In the genomic region with DNA sequence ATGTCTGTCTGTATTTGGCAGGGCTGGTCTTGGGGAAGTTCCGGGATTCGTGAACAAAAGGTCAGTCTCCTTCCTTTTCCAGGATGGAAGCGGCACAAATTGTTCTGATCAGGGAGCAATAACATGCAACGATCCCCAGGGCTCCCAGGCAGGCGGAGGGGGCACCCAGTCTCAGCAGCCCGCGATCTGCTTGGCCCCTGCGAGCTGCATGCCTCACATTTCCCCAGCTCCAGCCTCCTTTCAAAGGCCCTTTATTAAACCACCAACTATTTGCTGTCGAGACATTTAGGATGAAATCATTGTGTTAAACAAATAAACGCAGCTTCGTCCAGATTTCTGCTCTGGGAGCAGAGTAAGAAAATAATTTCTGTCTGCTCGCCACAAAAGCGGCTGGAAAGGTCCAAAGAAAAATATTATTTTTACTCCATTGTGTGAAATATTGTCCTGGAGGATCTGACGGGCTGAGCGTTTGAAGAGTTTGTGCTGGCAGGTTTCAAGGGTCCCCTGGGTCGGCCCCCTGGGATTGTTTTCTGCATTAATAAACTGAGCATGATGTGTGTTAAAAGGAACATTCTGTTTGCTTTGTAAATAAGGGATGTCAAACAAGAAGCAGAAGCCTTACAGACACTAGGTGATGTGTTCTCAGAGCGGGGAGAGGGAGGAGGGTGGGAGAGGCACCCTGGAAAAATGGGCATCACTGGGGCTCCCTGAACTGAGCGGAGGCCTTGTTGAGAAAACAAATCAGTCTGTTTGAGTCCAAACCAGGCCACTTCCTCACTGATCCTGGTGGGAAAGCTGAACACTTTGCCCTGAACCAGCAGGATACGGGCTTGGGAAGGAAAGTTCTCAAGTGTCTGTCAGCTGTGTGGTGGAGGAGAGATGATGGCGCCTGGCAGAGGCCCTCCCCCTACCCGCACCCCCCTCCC, we compare ENCODE assay signal across 12 cellular contexts.
DNase-seq lines count a peak whose midpoint lies in the region; ATAC-seq and TF ChIP-seq lines count a peak whose summit lies in the region.
"Had no signal": no experiment of that assay in that cellular context is flagged by ENCODE, and none has a peak within 500 bp of the region (broad histone marks: within the 10 kb centered on the region; RNA-seq: fewer than 3 reads in every experiment).

No MANE protein-coding gene starts in this region.

- no peak for TF ChIP-seq POLR2A in uterus (IDR thresholded peaks at IDR 0.05)

- peak; percentile 50 for DNase-seq in AG04450 (ENCODE audit: low read depth, low spot score)
- DNase-seq in M059J (ENCODE audit: low read depth): peak; percentile 28
- no peak for DNase-seq in ascending aorta (ENCODE audit: low spot score in 2 of 2)
- peak; percentile 4 for DNase-seq in medulla oblongata (ENCODE audit: extremely low spot score)
- no peak for DNase-seq in coronary artery (ENCODE audit: low spot score)
- DNase-seq in uterus: no peak
- DNase-seq: CD4-positive, CD25-positive, alpha-beta regulatory T cell; heart left ventricle; NCI-H2107; stimulated activated naive CD8-positive, alpha-beta T cell treated with anti-CD3 and anti-CD28 coated beads, Interleukin-15, Interleukin-2, amounts not matched to agents 100 U/mL and 50 U/mL, for 24 hours had no signal

- peak overlapping the region; percentile 40 for H3K27ac ChIP-seq in AG04450 (ENCODE audit: low read depth, low read length)
- peak overlapping the region; percentile 79 to 82 for H3K27ac ChIP-seq in ascending aorta
- H3K27ac ChIP-seq in coronary artery: peak overlapping the region in 1 of 2 donors; percentile 40
- no peak overlapping the region for H3K27ac ChIP-seq in uterus
- H3K27ac ChIP-seq: heart left ventricle had no signal

- H3K27me3 ChIP-seq in AG04450 (ENCODE audit: control insufficient read depth, insufficient read depth, low read length) (peaks cover 3% of the 10 kb centered on the region), ascending aorta (no peaks in the 10 kb centered on the region), uterus (peaks cover 0 to 8% of the 10 kb centered on the region in 2 donors)

- CTCF ChIA-PET in AG04450 (lab: Charles Lee): no interaction called here

- intact Hi-C loops in ascending aorta (cut with DNase I) (loop anchor here (1.0 to 5.0 kb wide), 2 partner anchors 36 to 122 kb away; no protein-coding TSS in a partner anchor), uterus (cut with DNase I; ENCODE audit: low total_unique reads) (no loop called here)

- peaks cover 7% of the 10 kb centered on the region for H3K9me3 ChIP-seq in AG04450 (ENCODE audit: control insufficient read depth, insufficient read depth, low read length)
- H3K9me3 ChIP-seq in ascending aorta: no peaks in the 10 kb centered on the region
- no peaks in the 10 kb centered on the region for H3K9me3 ChIP-seq in uterus

- POLR2A ChIA-PET in AG04450 (lab: Yijun Ruan, JAX): interaction anchor here (0.6 to 1.3 kb wide), 5 partner anchors 17 to 1179 kb away, joined by 3 to 7 read pairs (median 4); partner anchors contain the start of gene FOXD1

- no peak for TF ChIP-seq CTCF in AG04450 (IDR thresholded peaks at IDR 0.05; ENCODE audit: low read depth, low read length)
- no peak for TF ChIP-seq CTCF in ascending aorta (IDR thresholded peaks at IDR 0.05)
- no peak for TF ChIP-seq CTCF in coronary artery (IDR thresholded peaks at IDR 0.05)
- TF ChIP-seq CTCF in uterus (IDR thresholded peaks at IDR 0.05): no peak

- H3K4me1 ChIP-seq in ascending aorta (peaks cover 11 to 22% of the 10 kb centered on the region in 2 donors), uterus (no peaks in the 10 kb centered on the region)

- H3K36me3 ChIP-seq in ascending aorta (no peaks in the 10 kb centered on the region), uterus (no peaks in the 10 kb centered on the region)
- H3K36me3 ChIP-seq: heart left ventricle had no signal

- ATAC-seq in HG02798 (IDR thresholded peaks at IDR 0.05; ENCODE audit: poor library complexity, unreplicated experiment) (no peak), HG03432 (IDR thresholded peaks at IDR 0.05; ENCODE audit: unreplicated experiment) (no peak)
- ATAC-seq: heart left ventricle; stimulated activated naive CD8-positive, alpha-beta T cell treated with anti-CD3 and anti-CD28 coated beads, Interleukin-15, Interleukin-2, amounts not matched to agents 100 U/mL and 50 U/mL, for 24 hours had no signal

- H3K4me3 ChIP-seq in AG04450 (ENCODE audit: low read depth, low read length) (no peak overlapping the region), ascending aorta (peak overlapping the region in 1 of 2 donors; percentile 27), coronary artery (no peak overlapping the region), uterus (no peak overlapping the region)
- H3K4me3 ChIP-seq: heart left ventricle had no signal

Comparison
In these comparisons a context has a peak if more than half of its experiments do, and no peak if none do; other contexts are left out.
1. DNase-seq: peak in AG04450 (single experiment), M059J (single experiment) and medulla oblongata (single experiment); none in ascending aorta (0 of 2), coronary artery (single experiment) and uterus (0 of 2).
2. H3K27ac ChIP-seq: peak in AG04450 (single experiment) and ascending aorta (2 of 2); none in uterus (0 of 2).